ENCODE assay signal across 1 cellular context in the genomic region with DNA sequence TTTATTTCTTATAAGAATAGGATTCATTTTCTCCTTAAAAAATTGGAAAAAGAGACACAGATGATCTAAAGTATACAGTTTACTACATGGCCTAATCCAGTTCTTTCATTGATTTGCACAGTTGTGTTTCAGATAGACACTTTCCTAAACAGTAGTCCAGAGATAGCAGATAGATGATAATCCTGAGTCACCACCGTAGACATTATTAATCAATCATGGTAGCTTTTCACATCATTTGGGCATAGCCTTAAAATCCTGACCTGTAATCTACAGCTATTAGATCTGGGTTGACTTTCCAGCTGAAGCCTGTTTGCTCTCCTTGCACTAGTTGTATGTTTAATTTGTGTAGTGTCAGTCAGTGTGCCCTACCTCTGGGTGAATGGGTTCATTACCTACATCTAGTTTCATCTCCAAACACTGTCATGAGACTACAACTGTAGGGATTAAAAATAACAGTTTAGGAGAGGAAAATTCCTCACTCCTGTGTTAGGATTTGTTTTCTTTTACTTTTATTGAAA.
TF ChIP-seq lines count a peak whose summit lies in the region.

No MANE protein-coding gene starts in this region.

TF ChIP-seq in HepG2, 621 proteins besides CTCF, POLR2A, EP300 and RAD21:
- no peak for TF ChIP-seq TSC22D2 (CRISPR knock-in tag; IDR thresholded peaks at IDR 0.05; ENCODE audit: borderline replicate concordance)
- TF ChIP-seq GATAD1 (CRISPR knock-in tag; IDR thresholded peaks at IDR 0.05), result no peak
- TF ChIP-seq, protein P1, sequence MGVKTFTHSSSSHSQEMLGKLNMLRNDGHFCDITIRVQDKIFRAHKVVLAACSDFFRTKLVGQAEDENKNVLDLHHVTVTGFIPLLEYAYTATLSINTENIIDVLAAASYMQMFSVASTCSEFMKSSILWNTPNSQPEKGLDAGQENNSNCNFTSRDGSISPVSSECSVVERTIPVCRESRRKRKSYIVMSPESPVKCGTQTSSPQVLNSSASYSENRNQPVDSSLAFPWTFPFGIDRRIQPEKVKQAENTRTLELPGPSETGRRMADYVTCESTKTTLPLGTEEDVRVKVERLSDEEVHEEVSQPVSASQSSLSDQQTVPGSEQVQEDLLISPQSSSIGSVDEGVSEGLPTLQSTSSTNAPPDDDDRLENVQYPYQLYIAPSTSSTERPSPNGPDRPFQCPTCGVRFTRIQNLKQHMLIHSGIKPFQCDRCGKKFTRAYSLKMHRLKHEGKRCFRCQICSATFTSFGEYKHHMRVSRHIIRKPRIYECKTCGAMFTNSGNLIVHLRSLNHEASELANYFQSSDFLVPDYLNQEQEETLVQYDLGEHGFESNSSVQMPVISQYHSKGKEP (CRISPR knock-in tag; IDR thresholded peaks at IDR 0.05), result no peak
- TF ChIP-seq TCF7 (IDR thresholded peaks at IDR 0.05; ENCODE audit: low read depth), result no peak
